ENCODE assay signal across 8 cellular contexts in genomic region chr1:16895602-16896315, GRCh38. TPM values are rescaled to one million over a fixed set of nuclear protein-coding genes. Genes with fewer than 3 reads are reported as not detected.
DNase-seq lines count a peak whose midpoint lies in the region; ATAC-seq, FAIRE-seq and TF ChIP-seq lines count a peak whose summit lies in the region.
"Not testable (repeated sequence)": the region's sequence is repeated elsewhere in the genome, so short reads cannot be mapped to it uniquely, and the experiment has no call there.

Gene RNU1-2, plus strand, starts transcription at chr1:16895980.

- peaks cover 2 to 12% of the 10 kb centered on the region in 2 donors for H3K4me1 ChIP-seq in thoracic aorta (ENCODE audit: control insufficient read depth in 1 of 2, low read depth in 2 of 2)

- H3K9me3 Mint-ChIP-seq in activated naive CD8-positive, alpha-beta T cell treated with anti-CD3 and anti-CD28 coated beads for 36 hours; osteocyte (ENCODE audit: unreplicated experiment): not testable (repeated sequence)

- peak within 1 kb of the TSS; percentile 72 for H3K4me3 ChIP-seq in thoracic aorta

- peak; percentile 63 for FAIRE-seq in GM12891 (lab: Jason Lieb, UNC)

- DNase-seq in GM12891 (ENCODE audit: insufficient read length, low spot score): not testable (repeated sequence)
- DNase-seq in NCI-H1436 (lab: John Stamatoyannopoulos, UW): peak; percentile 86
- DNase-seq in SW 1271 (lab: John Stamatoyannopoulos, UW): peak; percentile 80 to 96
- peak; percentile 81 for DNase-seq in activated naive CD8-positive, alpha-beta T cell treated with anti-CD3 and anti-CD28 coated beads for 36 hours
- DNase-seq in head of caudate nucleus: peak in 41 of 42 donors; percentile 27 to 99 (median 90)
- peak; percentile 94 for DNase-seq in osteocyte (ENCODE audit: extremely low spot score, unreplicated experiment)
- DNase-seq in thoracic aorta (ENCODE audit: low spot score): peak; percentile 54

- not testable (repeated sequence) for H3K36me3 ChIP-seq in thoracic aorta

- H3K4me3 Mint-ChIP-seq in activated naive CD8-positive, alpha-beta T cell treated with anti-CD3 and anti-CD28 coated beads for 36 hours: peak within 1 kb of the TSS; percentile 80
- peak within 1 kb of the TSS; percentile 77 for H3K4me3 Mint-ChIP-seq in osteocyte (ENCODE audit: unreplicated experiment)

- intact Hi-C loops in head of caudate nucleus (cut with DNase I): not testable (repeated sequence)

- ATAC-seq in HG02840 (IDR thresholded peaks at IDR 0.05; ENCODE audit: low FRiP score, unreplicated experiment): peak; percentile 99
- peak; percentile 100 for ATAC-seq in thoracic aorta (ENCODE audit: insufficient number of reproducible peaks, low FRiP score, low read depth)

- not testable (repeated sequence) for H3K27me3 ChIP-seq in thoracic aorta (replicated peaks; ENCODE audit: insufficient read depth)

- not testable (repeated sequence) for TF ChIP-seq CTCF in osteocyte (IDR thresholded peaks at IDR 0.05); thoracic aorta (IDR thresholded peaks at IDR 0.05)

- H3K27ac ChIP-seq in thoracic aorta: peak within 1 kb of the TSS; percentile 83 to 86

- H3K9me3 ChIP-seq in thoracic aorta: not testable (repeated sequence)

- H3K36me3 Mint-ChIP-seq in activated naive CD8-positive, alpha-beta T cell treated with anti-CD3 and anti-CD28 coated beads for 36 hours; osteocyte (ENCODE audit: unreplicated experiment): not testable (repeated sequence)

- peak; percentile 91 for TF ChIP-seq POLR2A in GM12891 (IDR thresholded peaks at IDR 0.05; ENCODE audit: low read depth, low read length)

- H3K27me3 Mint-ChIP-seq in activated naive CD8-positive, alpha-beta T cell treated with anti-CD3 and anti-CD28 coated beads for 36 hours; osteocyte (ENCODE audit: unreplicated experiment): not testable (repeated sequence)

- H3K4me1 Mint-ChIP-seq in activated naive CD8-positive, alpha-beta T cell treated with anti-CD3 and anti-CD28 coated beads for 36 hours: peaks cover 27% of the 10 kb centered on the region
- H3K4me1 Mint-ChIP-seq in osteocyte (ENCODE audit: unreplicated experiment): peaks cover 18% of the 10 kb centered on the region

- peak within 1 kb of the TSS; percentile 100 for H3K27ac Mint-ChIP-seq in activated naive CD8-positive, alpha-beta T cell treated with anti-CD3 and anti-CD28 coated beads for 36 hours
- peak within 1 kb of the TSS; percentile 100 for H3K27ac Mint-ChIP-seq in osteocyte (ENCODE audit: unreplicated experiment)

TF ChIP-seq in GM12891, 5 proteins besides CTCF, POLR2A, EP300 and RAD21:
- TF ChIP-seq POU2F2 (IDR thresholded peaks at IDR 0.05; ENCODE audit: low read depth, low read length) (peak; percentile 90; the same call in 1 of the 2 replicates), TAF1 (IDR thresholded peaks at IDR 0.05; ENCODE audit: low read depth, low read length) (peak; percentile 39; the same call in 1 of the 2 replicates), POLR2AphosphoS5 (IDR thresholded peaks at IDR 0.05; ENCODE audit: low read depth, low read length) (peak; percentile 95)

RNA-seq across cellular contexts. Expression of gene RNU1-2, which starts in this region (rescaled TPM):
- polyA plus RNA-seq in GM12891 (2012; ENCODE audit: low read depth, missing spikeins): 40.8 TPM
- total RNA-seq in activated naive CD8-positive, alpha-beta T cell treated with anti-CD3 and anti-CD28 coated beads for 36 hours: 100 to 1,000 TPM; 874 to 961 TPM
- 2,650 and 2,859 TPM in 2 replicates for total RNA-seq in osteocyte
- under 1 TPM; under 0.01 TPM for total RNA-seq in thoracic aorta

Comparison
In these comparisons a context has a peak if more than half of its experiments do, and no peak if none do; other contexts are left out.
1. RNA of gene RNU1-2 (total RNA-seq): 2,650 to 2,859 TPM in osteocyte and 874 to 961 TPM in activated naive CD8-positive, alpha-beta T cell treated with anti-CD3 and anti-CD28 coated beads for 36 hours; under 0.01 TPM in thoracic aorta; every median in the first group is over 100 times any median in the second.
2. Peak in DNase-seq, ATAC-seq, H3K4me3 ChIP-seq and H3K27ac ChIP-seq in thoracic aorta; RNA of the gene not detected or under 1 TPM.